ENCODE assay signal across 31 cellular contexts in the genomic region with DNA sequence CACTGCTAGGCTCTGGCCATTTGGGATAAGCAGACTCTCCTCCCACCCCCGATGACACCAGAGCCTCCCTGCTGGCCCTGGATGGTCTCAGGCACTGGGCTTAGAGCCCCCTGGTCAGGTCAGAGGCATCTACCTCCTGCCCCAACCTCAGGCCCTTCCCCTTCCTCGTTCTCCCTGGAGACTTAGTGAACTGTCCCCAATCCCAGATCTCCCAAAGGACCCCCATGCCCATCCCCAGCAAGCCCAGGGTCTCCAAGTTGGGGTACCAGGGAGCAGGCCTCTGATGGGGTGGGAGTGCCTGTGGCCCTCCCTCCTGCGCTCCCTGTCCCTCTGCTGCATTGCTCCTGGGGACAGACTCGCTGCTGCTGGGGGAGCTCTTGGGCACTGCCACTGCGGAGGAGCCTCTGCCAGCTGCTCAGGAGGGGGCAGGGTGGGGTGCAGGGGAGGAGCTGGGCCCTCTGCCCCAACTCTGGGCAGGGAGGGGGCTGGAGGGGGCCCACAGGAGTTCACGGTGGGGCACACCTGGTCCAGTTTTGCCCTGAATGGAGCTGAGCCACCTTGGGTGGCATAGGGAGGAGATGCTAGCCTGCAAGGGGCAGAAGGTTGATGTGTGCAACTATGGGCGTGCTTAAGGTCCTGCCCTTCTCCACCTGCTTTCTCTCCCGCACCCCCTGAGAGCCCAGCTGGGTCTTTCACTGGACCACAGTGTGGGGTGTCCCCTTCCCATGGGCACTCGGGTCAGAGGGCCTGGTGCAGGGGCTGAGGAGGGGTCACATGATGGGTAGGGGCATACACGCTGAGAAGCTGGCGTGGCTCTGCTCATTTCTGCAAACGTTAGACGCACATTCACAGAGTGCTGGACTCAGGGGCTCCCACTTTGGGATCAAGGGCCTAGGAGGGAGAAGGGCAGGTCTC. TPM values are rescaled to one million over a fixed set of nuclear protein-coding genes. Genes with fewer than 3 reads are reported as not detected.
DNase-seq lines count a peak whose midpoint lies in the region; ATAC-seq, FAIRE-seq and TF ChIP-seq lines count a peak whose summit lies in the region.
"Had no signal": no experiment of that assay in that cellular context is flagged by ENCODE, and none has a peak within 500 bp of the region (broad histone marks: within the 10 kb centered on the region; RNA-seq: fewer than 3 reads in every experiment).

No MANE protein-coding gene starts in this region.

- 0 out of 2 replicates have a peak overlapping the region, but pooled peaks have one; percentile 61 for H2BK20ac ChIP-seq in H1 (ENCODE audit: low read length)

- H3K9me3 ChIP-seq in H1 (ENCODE audit: insufficient read depth in 2 of 2, low read depth in 1 of 2, low read length in 1 of 2): no peaks in the 10 kb centered on the region
- H3K9me3 ChIP-seq: adrenal gland had no signal

- 0 out of 2 replicates have a peak overlapping the region, but pooled peaks have one; percentile 6 for H4K8ac ChIP-seq in H1 (ENCODE audit: extremely low read depth, insufficient read depth, low read length)

- no peak overlapping the region for H4K91ac ChIP-seq in H1 (replicated peaks; ENCODE audit: insufficient read length, low read length)

- H3K4me1 ChIP-seq in H1 (replicated peaks in 1 of 4; ENCODE audit: control insufficient read depth in 3 of 4, insufficient read depth in 4 of 4, low read length in 3 of 4): peaks cover 0 to 17% (median 9%) of the 10 kb centered on the region in 4 experiments; a peak in 5 of 7 replicates
- H3K4me1 ChIP-seq: adrenal gland had no signal

- POLR2A ChIA-PET in H1 (lab: Charles Lee; ENCODE audit: partially characterized antibody): interaction anchor here (0.8 to 2.7 kb wide), 8 partner anchors 11 to 279 kb away, joined by 3 to 15 read pairs (median 3); partner anchors contain the start of genes HMGA1 and PACSIN1

- peak overlapping the region; percentile 62 to 83 for H3K4me2 ChIP-seq in H1 (ENCODE audit: insufficient read depth in 1 of 2, low read depth in 2 of 2, low read length in 2 of 2)

- no peak overlapping the region for H3K27ac Mint-ChIP-seq in Calu3 (ENCODE audit: unreplicated experiment)
- H3K27ac Mint-ChIP-seq: activated T-cell treated with anti-CD3 and anti-CD28 coated beads, Interleukin-2, amount 50 U/mL, for 24 hours; effector memory CD8-positive, alpha-beta T cell; mesothelial cell of epicardium; naive thymus-derived CD4-positive, alpha-beta T cell; T-helper 17 cell had no signal

- H3K27me3 ChIP-seq in H7 (ENCODE audit: control insufficient read depth, insufficient read depth, low read length): peaks cover 14% of the 10 kb centered on the region
- H3K27me3 ChIP-seq in H1 (replicated peaks in 1 of 4; ENCODE audit: control insufficient read depth in 3 of 4, extremely low read depth in 1 of 4, insufficient read depth in 3 of 4, low read length in 3 of 4): peaks cover 0 to 6% (median 1%) of the 10 kb centered on the region in 4 experiments; a peak in 2 of 7 replicates
- H3K27me3 ChIP-seq: adrenal gland had no signal

- no peak overlapping the region for H3K56ac ChIP-seq in H1 (replicated peaks; ENCODE audit: insufficient read length, low read depth, low read length)

- DNase-seq in H7: peak; percentile 53
- no peak for DNase-seq in H1 (ENCODE audit: low read depth in 1 of 2, low spot score in 2 of 2)
- peak; percentile 40 for DNase-seq in occipital lobe (lab: John Stamatoyannopoulos, UW)
- no peak for DNase-seq in Calu3
- DNase-seq in HUDEP-2 (lab: John Stamatoyannopoulos, UW; ENCODE audit: unreplicated experiment in 76 of 76): no peak
- no peak for DNase-seq in KG1 (lab: John Stamatoyannopoulos, UW)
- DNase-seq: activated CD4-positive, alpha-beta T cell treated with anti-CD3 and anti-CD28 coated beads for 48 hours; activated naive CD4-positive, alpha-beta T cell; activated T-cell treated with anti-CD3 and anti-CD28 coated beads, Interleukin-2, amount 50 U/mL, for 24 hours; adrenal gland; DMS53; effector memory CD8-positive, alpha-beta T cell; naive thymus-derived CD4-positive, alpha-beta T cell; NCI-H1105 treated with DMSO at 0.1 percent for 48 hours; NCI-H2029; NCI-H526 treated with DMSO at 0.1 percent for 48 hours; stimulated activated CD4-positive, alpha-beta T cell treated with anti-CD3 and anti-CD28 coated beads, Interleukin-2, amount 100 ng/mL, for 48 hours; T-helper 17 cell had no signal

- no peak for FAIRE-seq in H1 (lab: Jason Lieb, UNC)
- FAIRE-seq: colon, frontal cortex, G401.6 had no signal

- 77% methylated on average over 12 of the region's 13 CpGs; no CpG with 5 or more reads in 1 of the 2 experiments for WGBS in H1 (ENCODE audit: extremely low coverage in 1 of 2, insufficient coverage in 1 of 2, insufficient read length in 1 of 2, insufficient replicate concordance in 2 of 2, low coverage in 1 of 2, low lambda C conversion rate in 2 of 2, missing lambda C conversion rate in 1 of 2), 2 experiments

- H3K18ac ChIP-seq in H1 (ENCODE audit: extremely low read depth, low read length): no peak overlapping the region

- 0 out of 2 replicates have a peak overlapping the region, but pooled peaks have one; percentile 18 for H2BK5ac ChIP-seq in H1 (ENCODE audit: low read depth, low read length)

- no peak for TF ChIP-seq CTCF in VCaP (conservative IDR thresholded peaks at IDR 0.05)
- no peak for TF ChIP-seq CTCF in H1 (IDR thresholded peaks at IDR 0.05; ENCODE audit: control extremely low read depth in 1 of 3, insufficient read depth in 1 of 3, low read depth in 1 of 3, low read length in 3 of 3)
- TF ChIP-seq CTCF in Calu3 (IDR thresholded peaks at IDR 0.05; ENCODE audit: unreplicated experiment): no peak

- H3K4me1 Mint-ChIP-seq in Calu3 (ENCODE audit: low read depth, unreplicated experiment): no peaks in the 10 kb centered on the region

- H2BK12ac ChIP-seq in H1 (ENCODE audit: low read depth, low read length): peak overlapping the region; percentile 39; the same call in 1 of the 2 replicates

- H3K23ac ChIP-seq in H1 (ENCODE audit: insufficient read length): no peak overlapping the region

- no peak overlapping the region for H2AK5ac ChIP-seq in H1 (ENCODE audit: low read depth, low read length)

- H4K5ac ChIP-seq in H1 (ENCODE audit: insufficient read length, low read depth, low read length): no peak overlapping the region

- H3K79me2 ChIP-seq in H1 (ENCODE audit: control insufficient read depth in 1 of 2, insufficient read depth in 2 of 2, low read length in 2 of 2): no peaks in the 10 kb centered on the region

- no peak for TF ChIP-seq EP300 in H1 (IDR thresholded peaks at IDR 0.05; ENCODE audit: borderline replicate concordance in 1 of 2, low read depth in 2 of 2, low read length in 2 of 2)

- H3K27me3 Mint-ChIP-seq in Calu3 (ENCODE audit: unreplicated experiment): peaks cover 84% of the 10 kb centered on the region
- H3K27me3 Mint-ChIP-seq: activated T-cell treated with anti-CD3 and anti-CD28 coated beads, Interleukin-2, amount 50 U/mL, for 24 hours had no signal

- H3K4me3 Mint-ChIP-seq in Calu3 (ENCODE audit: low read depth, unreplicated experiment): no peak overlapping the region
- H3K4me3 Mint-ChIP-seq: activated T-cell treated with anti-CD3 and anti-CD28 coated beads, Interleukin-2, amount 50 U/mL, for 24 hours; effector memory CD8-positive, alpha-beta T cell; naive thymus-derived CD4-positive, alpha-beta T cell; T-helper 17 cell had no signal

- no peak overlapping the region for H3K9ac ChIP-seq in H1 (replicated peaks in 1 of 4; ENCODE audit: extremely low read depth in 1 of 4, low read depth in 3 of 4, low read length in 3 of 4)

- CTCF ChIA-PET in H1 (lab: Charles Lee; ENCODE audit: partially characterized antibody) (interaction anchor here (1.1 to 4.5 kb wide), 8 partner anchors 10 to 266 kb away, joined by 3 to 23 read pairs (median 6); partner anchors contain the start of gene SMIM29), Calu3 (lab: Charles Lee) (no interaction called here)

- H2BK120ac ChIP-seq in H1 (replicated peaks; ENCODE audit: low read depth, low read length): no peak overlapping the region

- H4K20me1 ChIP-seq in H1 (replicated peaks in 1 of 2; ENCODE audit: control insufficient read depth in 1 of 2, insufficient read depth in 2 of 2, low read length in 2 of 2): peaks cover 0 to 4% of the 10 kb centered on the region in 2 experiments

- H3K4me3 ChIP-seq in H7 (ENCODE audit: insufficient read depth, low read depth, low read length): no peak overlapping the region
- peak overlapping the region in 3 of 4 experiments; percentile 63 to 70 (median 65); a peak in 4 of 8 replicates for H3K4me3 ChIP-seq in H1 (ENCODE audit: extremely low read depth in 1 of 4, insufficient read depth in 2 of 4, low read depth in 3 of 4, low read length in 4 of 4)
- H3K4me3 ChIP-seq: adrenal gland had no signal

- peaks cover 3% of the 10 kb centered on the region; the same call in 1 of the 2 replicates for H3K79me1 ChIP-seq in H1 (ENCODE audit: low read depth, low read length)

- no peak overlapping the region for H3K4ac ChIP-seq in H1 (replicated peaks; ENCODE audit: insufficient read length, low read depth, low read length)

- H2BK15ac ChIP-seq in H1 (ENCODE audit: low read length): 0 out of 2 replicates have a peak overlapping the region, but pooled peaks have one; percentile 29

- BruUV-seq in Calu3 (replicated peaks; lab: Mats Ljungman, UMichigan): no TSS peak

- H3K27ac ChIP-seq in VCaP (peak overlapping the region; percentile 2; the same call in 1 of the 2 replicates), H1 (ENCODE audit: low read depth, low read length) (no peak overlapping the region)
- H3K27ac ChIP-seq: adrenal gland had no signal

- no peaks in the 10 kb centered on the region for H3K36me3 Mint-ChIP-seq in Calu3 (ENCODE audit: insufficient read depth, unreplicated experiment)
- H3K36me3 Mint-ChIP-seq: mesothelial cell of epicardium; naive thymus-derived CD4-positive, alpha-beta T cell had no signal

- no peak overlapping the region for H2AFZ ChIP-seq in H1 (ENCODE audit: low read length)

- no peaks in the 10 kb centered on the region for H3K9me3 Mint-ChIP-seq in Calu3 (ENCODE audit: low read depth, unreplicated experiment)
- H3K9me3 Mint-ChIP-seq: activated T-cell treated with anti-CD3 and anti-CD28 coated beads, Interleukin-2, amount 50 U/mL, for 24 hours; effector memory CD8-positive, alpha-beta T cell; mesothelial cell of epicardium; naive thymus-derived CD4-positive, alpha-beta T cell had no signal

- H3K23me2 ChIP-seq in H1 (ENCODE audit: low read depth, low read length): peaks cover 12% of the 10 kb centered on the region

- intact Hi-C loops in Calu3 (cut with micrococcal nuclease; ENCODE audit: unreplicated experiment): no loop called here

- TF ChIP-seq RAD21 in H1 (IDR thresholded peaks at IDR 0.05 in 1 of 2, conservative IDR thresholded peaks at IDR 0.05 in 1 of 2; ENCODE audit: low read depth in 2 of 2, low read length in 2 of 2): no peak

- H3K36me3 ChIP-seq in H7 (replicated peaks; ENCODE audit: control insufficient read depth, insufficient read depth, low read length): no peaks in the 10 kb centered on the region
- H3K36me3 ChIP-seq in H1 (ENCODE audit: control insufficient read depth in 2 of 4, insufficient read depth in 4 of 4, low read length in 3 of 4): no peaks in the 10 kb centered on the region
- H3K36me3 ChIP-seq: adrenal gland had no signal

- ATAC-seq in HG03354 (IDR thresholded peaks at IDR 0.05; ENCODE audit: poor library complexity, severe bottlenecking, unreplicated experiment): no peak
- ATAC-seq: effector memory CD8-positive, alpha-beta T cell; left lobe of liver; naive thymus-derived CD4-positive, alpha-beta T cell; T-helper 17 cell had no signal

- H3K14ac ChIP-seq in H1 (ENCODE audit: insufficient read length): no peak overlapping the region

- TF ChIP-seq POLR2A in H1 (IDR thresholded peaks at IDR 0.05; ENCODE audit: control extremely low read depth in 1 of 2, low read depth in 2 of 2, low read length in 2 of 2): no peak

RNA-seq across cellular contexts. Expression of gene SPDEF, which starts 40.4 kb away (rescaled TPM):
- total RNA-seq in H7 (2014; rRNA removed; shearing (Covaris generic)): 0.11 and 0.21 TPM in 2 replicates
- 0.15 TPM in 1 of 2 replicates, not detected in the other for total RNA-seq in H1 (2021; fragmentation: NEBNext Ultra II Directional; extraction: Animal tissue kit (Norgen Biotek cat#: 25700))
- polyA plus RNA-seq in H1 (2011; rRNA removed): 0.30 TPM in 2 replicates
- polyA plus RNA-seq in H1 (2011; cell fraction: cytosol; rRNA removed): 0.45 TPM
- 0.87 TPM for polyA plus RNA-seq in H1 (2011; cell fraction: nucleus; rRNA removed)
- polyA plus RNA-seq in H1 (2012, experiment 1 of 2): 0.15 to 0.36 TPM (median 0.19 TPM) in 3 of 4 replicates, not detected in the other
- polyA plus RNA-seq in H1 (2012, experiment 2 of 2): not detected
- polyA plus RNA-seq in H1 (2013, experiment 1 of 2): 0.06 TPM
- polyA plus RNA-seq in H1 (2013, experiment 2 of 2): 0.06 TPM
- not detected in 2 replicates for polyA minus RNA-seq in H1 (2011; rRNA and poly(A)+ RNA removed)
- polyA minus RNA-seq in H1 (2011; cell fraction: cytosol; rRNA and poly(A)+ RNA removed): not detected
- polyA minus RNA-seq in H1 (2011; cell fraction: nucleus; rRNA and poly(A)+ RNA removed): 0.40 TPM
- total RNA-seq in occipital lobe (not detected), Calu3 (2022) (6.3 and 7.9 TPM in 2 replicates)
- total RNA-seq: frontal cortex, H4, MCF 10A, osteocyte, SK-MEL-5 had no signal
- polyA plus RNA-seq: BJ; naive thymus-derived CD4-positive, alpha-beta T cell had no signal

RNA-seq across cellular contexts. Expression of gene PACSIN1, which starts 49.9 kb away (rescaled TPM):
- 3.4 and 4.9 TPM in 2 replicates for total RNA-seq in H7 (2014; rRNA removed; shearing (Covaris generic))
- 10.5 and 11.1 TPM in 2 replicates for total RNA-seq in H1 (2021; fragmentation: NEBNext Ultra II Directional; extraction: Animal tissue kit (Norgen Biotek cat#: 25700))
- 5.9 and 7.9 TPM in 2 replicates for polyA plus RNA-seq in H1 (2011; rRNA removed)
- polyA plus RNA-seq in H1 (2011; cell fraction: cytosol; rRNA removed): 5.5 TPM
- 16.7 TPM for polyA plus RNA-seq in H1 (2011; cell fraction: nucleus; rRNA removed)
- 5.7 to 10.1 TPM (median 8.0 TPM) in 4 replicates for polyA plus RNA-seq in H1 (2012, experiment 1 of 2)
- 5.1 TPM for polyA plus RNA-seq in H1 (2012, experiment 2 of 2)
- 5.9 TPM for polyA plus RNA-seq in H1 (2013, experiment 1 of 2)
- 6.1 TPM for polyA plus RNA-seq in H1 (2013, experiment 2 of 2)
- polyA minus RNA-seq in H1 (2011; rRNA and poly(A)+ RNA removed): 2.5 and 3.7 TPM in 2 replicates
- 3.4 TPM for polyA minus RNA-seq in H1 (2011; cell fraction: cytosol; rRNA and poly(A)+ RNA removed)
- 2.8 TPM for polyA minus RNA-seq in H1 (2011; cell fraction: nucleus; rRNA and poly(A)+ RNA removed)
- total RNA-seq in occipital lobe (2.8 TPM), Calu3 (2022) (0.26 and 0.69 TPM in 2 replicates)
- total RNA-seq: H4, left lobe of liver, MCF 10A, osteocyte, RPMI7951, SK-MEL-5 had no signal

Comparison
In these comparisons a context has a peak if more than half of its experiments do, and no peak if none do; other contexts are left out.
1. DNase-seq: peak in H7 (single experiment) and occipital lobe (single experiment); none in H1 (0 of 2), Calu3 (single experiment), HUDEP-2 (0 of 76) and KG1 (single experiment).